1 cellular context compared by ENCODE assay signal in genomic region chr1:20732588-20733360, GRCh38.
TF ChIP-seq lines count a peak whose summit lies in the region.

Gene SH2D5, minus strand, starts transcription at chr1:20732703. Its CDS starts 4,659 bp downstream, at chr1:20728044.

TF ChIP-seq in HepG2, 621 proteins besides CTCF, POLR2A, EP300 and RAD21 (continued from another document and continues in another):
- TF ChIP-seq ZUFSP (CRISPR knock-in tag; IDR thresholded peaks at IDR 0.05; ENCODE audit: borderline replicate concordance) (no peak), ZFYVE20 (CRISPR knock-in tag; IDR thresholded peaks at IDR 0.05; ENCODE audit: borderline replicate concordance, low read depth) (no peak), SATB2 (CRISPR knock-in tag; IDR thresholded peaks at IDR 0.05) (0 out of 2 replicates have a peak, but pooled peaks have one; percentile 39), ZNF136 (CRISPR knock-in tag; IDR thresholded peaks at IDR 0.05; ENCODE audit: low read depth) (no peak), EZH2 (conservative IDR thresholded peaks at IDR 0.05; ENCODE audit: low read depth, low read length) (no peak), ZBTB3 (CRISPR knock-in tag; IDR thresholded peaks at IDR 0.05; ENCODE audit: borderline replicate concordance, low read depth) (no peak), ZNF781 (CRISPR knock-in tag; IDR thresholded peaks at IDR 0.05; ENCODE audit: borderline replicate concordance, not compliant biosample characterization) (peak; percentile 84), ZNF639 (CRISPR knock-in tag; conservative IDR thresholded peaks at IDR 0.05) (no peak), ZNF772 (CRISPR knock-in tag; IDR thresholded peaks at IDR 0.05) (0 out of 2 replicates have a peak, but pooled peaks have one; percentile 21), ZBTB10 (CRISPR knock-in tag; IDR thresholded peaks at IDR 0.05; ENCODE audit: borderline replicate concordance) (0 out of 2 replicates have a peak, but pooled peaks have one; percentile 39), MED13 (CRISPR knock-in tag; IDR thresholded peaks at IDR 0.05) (0 out of 2 replicates have a peak, but pooled peaks have one; percentile 59), ZNF615 (CRISPR knock-in tag; IDR thresholded peaks at IDR 0.05; ENCODE audit: borderline replicate concordance) (no peak), CSRNP1 (CRISPR knock-in tag; IDR thresholded peaks at IDR 0.05) (no peak), RBM22 (optimal IDR thresholded peaks at IDR 0.05; ENCODE audit: low read length) (no peak), SAP130 (CRISPR knock-in tag; IDR thresholded peaks at IDR 0.05; ENCODE audit: low read depth) (peak; percentile 86), HMGXB3 (CRISPR knock-in tag; IDR thresholded peaks at IDR 0.05; ENCODE audit: borderline replicate concordance) (no peak), ATRX (CRISPR knock-in tag; IDR thresholded peaks at IDR 0.05; ENCODE audit: borderline replicate concordance) (no peak), LBX2 (CRISPR knock-in tag; IDR thresholded peaks at IDR 0.05; ENCODE audit: borderline replicate concordance) (no peak), ZSCAN12 (CRISPR knock-in tag; IDR thresholded peaks at IDR 0.05) (0 out of 2 replicates have a peak, but pooled peaks have one; percentile 78), ZFP41 (CRISPR knock-in tag; IDR thresholded peaks at IDR 0.05; ENCODE audit: borderline replicate concordance) (no peak), ZBTB37 (CRISPR knock-in tag; IDR thresholded peaks at IDR 0.05) (no peak), U2AF1 (optimal IDR thresholded peaks at IDR 0.05; ENCODE audit: low read depth, low read length) (no peak), ZNF704 (CRISPR knock-in tag; IDR thresholded peaks at IDR 0.05; ENCODE audit: borderline replicate concordance) (no peak), AGO2 (optimal IDR thresholded peaks at IDR 0.05; ENCODE audit: low read depth, low read length) (peak; percentile 58), ZNF230 (CRISPR knock-in tag; IDR thresholded peaks at IDR 0.05) (no peak), STAT5B (CRISPR knock-in tag; IDR thresholded peaks at IDR 0.05) (no peak), CEBPB (IDR thresholded peaks at IDR 0.05; ENCODE audit: borderline replicate concordance, low read depth, low read length) (no peak), ZNF12 (CRISPR knock-in tag; IDR thresholded peaks at IDR 0.05) (peak; percentile 27; the same call in 1 of the 2 replicates), HHEX (CRISPR knock-in tag; IDR thresholded peaks at IDR 0.05) (no peak), CHD2 (IDR thresholded peaks at IDR 0.05; ENCODE audit: low read depth, low read length) (no peak), XRCC5 (optimal IDR thresholded peaks at IDR 0.05; ENCODE audit: low read length) (peak; percentile 7), NBN (conservative IDR thresholded peaks at IDR 0.05) (no peak), ZNF513 (CRISPR knock-in tag; conservative IDR thresholded peaks at IDR 0.05) (no peak), ZNF329 (CRISPR knock-in tag; IDR thresholded peaks at IDR 0.05; ENCODE audit: low read depth) (no peak), ZBTB7A (CRISPR knock-in tag; IDR thresholded peaks at IDR 0.05) (no peak; the same call in 1 of the 2 replicates), SETDB1 (CRISPR knock-in tag; IDR thresholded peaks at IDR 0.05; ENCODE audit: borderline replicate concordance) (no peak), SNRNP70 (IDR thresholded peaks at IDR 0.05; ENCODE audit: low read depth, low read length) (no peak), YEATS4 (CRISPR knock-in tag; IDR thresholded peaks at IDR 0.05; ENCODE audit: borderline replicate concordance) (peak; percentile 52; the same call in 1 of the 2 replicates), ZNF432 (CRISPR knock-in tag; IDR thresholded peaks at IDR 0.05; ENCODE audit: borderline replicate concordance) (no peak), TEAD3 (CRISPR knock-in tag; optimal IDR thresholded peaks at IDR 0.05; ENCODE audit: borderline replicate concordance) (peak; percentile 90), NR2F2 (IDR thresholded peaks at IDR 0.05; ENCODE audit: borderline replicate concordance, low read depth) (no peak), RAD51 (IDR thresholded peaks at IDR 0.05; ENCODE audit: borderline replicate concordance) (no peak), CAMTA2 (CRISPR knock-in tag; IDR thresholded peaks at IDR 0.05; ENCODE audit: borderline replicate concordance) (no peak), PHF21A (CRISPR knock-in tag; IDR thresholded peaks at IDR 0.05) (peak; percentile 58), JUNB (CRISPR knock-in tag; IDR thresholded peaks at IDR 0.05; ENCODE audit: borderline replicate concordance) (no peak), ZSCAN29 (CRISPR knock-in tag; conservative IDR thresholded peaks at IDR 0.05) (0 out of 2 replicates have a peak, but pooled peaks have one; percentile 63), NR0B2 (CRISPR knock-in tag; IDR thresholded peaks at IDR 0.05) (no peak), SIX1 (CRISPR knock-in tag; IDR thresholded peaks at IDR 0.05; ENCODE audit: borderline replicate concordance) (no peak), NRL (CRISPR knock-in tag; IDR thresholded peaks at IDR 0.05; ENCODE audit: borderline replicate concordance) (peak; percentile 88), ZFP36L2 (CRISPR knock-in tag; IDR thresholded peaks at IDR 0.05) (no peak), CCAR2 (optimal IDR thresholded peaks at IDR 0.05; ENCODE audit: low read depth, low read length) (no peak)
